In genomic region chr13:113014752-113015745, GRCh38 we compare ENCODE assay signal across 29 cellular contexts. TPM values are rescaled to one million over a fixed set of nuclear protein-coding genes. Genes with fewer than 3 reads are reported as not detected.
"Had no signal": no experiment of that assay in that cellular context is flagged by ENCODE, and none has a peak within 500 bp of the region (broad histone marks: within the 10 kb centered on the region; RNA-seq: fewer than 3 reads in every experiment).

No MANE protein-coding gene starts in this region.

- H3K27me3 Mint-ChIP-seq: activated naive CD8-positive, alpha-beta T cell treated with anti-CD3 and anti-CD28 coated beads, Interleukin-2, amount 10 ng/mL, durations not matched to agents 7 days and 5 days had no signal

- ATAC-seq: activated CD4-positive, CD25-positive, alpha-beta regulatory T cell treated with anti-CD3 and anti-CD28 coated beads, Interleukin-2, amount 50 U/mL, for 24 hours; left ventricle myocardium superior; stimulated activated naive B cell treated with anti-CD40 and anti-IgM and Interleukin-4, amounts not matched to agents 10 μg/mL and 1 μg/mL and 100 μg/mL, for 72 hours had no signal

- H3K9me3 Mint-ChIP-seq: stimulated activated naive B cell treated with anti-CD40 and anti-IgM and Interleukin-4, amounts not matched to agents 10 μg/mL and 1 μg/mL and 100 μg/mL, for 72 hours had no signal

- H3K9me3 ChIP-seq: heart left ventricle, pancreas, right atrium auricular region, thoracic aorta had no signal

- DNase-seq: activated CD4-positive, alpha-beta T cell treated with anti-CD3 and anti-CD28 coated beads for 48 hours; activated CD4-positive, alpha-beta T cell treated with anti-CD3 and anti-CD28 coated beads, Interleukin-2, amount 50 U/mL, for 48 hours; activated CD8-positive, alpha-beta memory T cell treated with anti-CD3 and anti-CD28 coated beads for 24 hours; activated effector memory CD4-positive, alpha-beta T cell treated with anti-CD3 and anti-CD28 coated beads, Interleukin-2, amount 50 U/mL, for 16 hours; activated naive CD4-positive, alpha-beta T cell treated with anti-CD3 and anti-CD28 coated beads for 36 hours; activated naive CD8-positive, alpha-beta T cell treated with anti-CD3 and anti-CD28 coated beads, Interleukin-2, amount 10 ng/mL, durations not matched to agents 7 days and 5 days; activated T-cell treated with anti-CD3 and anti-CD28 coated beads, Interleukin-2, amount 50 U/mL, for 1 hour; brain microvascular endothelial cell; cortex of kidney; left ventricle myocardium superior; stimulated activated CD4-positive, alpha-beta T cell treated with anti-CD3 and anti-CD28 coated beads, Interleukin-15, amount 100 ng/mL, for 24 hours; stimulated activated CD4-positive, alpha-beta T cell treated with anti-CD3 and anti-CD28 coated beads, Interleukin-2, amount 100 ng/mL, for 24 hours; stimulated activated naive B cell treated with anti-CD40 and anti-IgM and Interleukin-4, amounts not matched to agents 10 μg/mL and 1 μg/mL and 100 μg/mL, for 72 hours; SW 1271; T-helper 9 cell; trophoblast cell; WERI-Rb-1 had no signal

- H3K4me1 ChIP-seq: foreskin keratinocyte had no signal

- H3K27ac ChIP-seq: brain microvascular endothelial cell, foreskin keratinocyte, heart left ventricle, right atrium auricular region, thoracic aorta, WERI-Rb-1 had no signal

- H3K27me3 ChIP-seq: brain microvascular endothelial cell, heart left ventricle, pancreas, right atrium auricular region had no signal

- H3K27ac Mint-ChIP-seq: activated naive CD4-positive, alpha-beta T cell treated with anti-CD3 and anti-CD28 coated beads for 36 hours; activated naive CD8-positive, alpha-beta T cell treated with anti-CD3 and anti-CD28 coated beads, Interleukin-2, amount 10 ng/mL, durations not matched to agents 7 days and 5 days; activated T-helper 1 cell treated with anti-CD3 and anti-CD28 coated beads, Interleukin-12 subunit alpha, Interleukin-12 subunit beta, Interleukin-2, Interleukin-4 antibody, amounts not matched to agents 30 ng/mL and 10 ng/mL and 1 ng/mL, durations not matched to agents 14 hours and 24 hours and 36 hours; stimulated activated naive B cell treated with anti-CD40 and anti-IgM and Interleukin-4, amounts not matched to agents 10 μg/mL and 1 μg/mL and 100 μg/mL, for 72 hours; T-helper 1 cell treated with Interleukin-12 subunit alpha and Interleukin-12 subunit beta and Interleukin-4 antibody, amounts not matched to agents 30 μg/mL and 1 μg/mL, for 36 hours had no signal

- H3K4me3 Mint-ChIP-seq: activated naive CD4-positive, alpha-beta T cell treated with anti-CD3 and anti-CD28 coated beads for 36 hours; activated naive CD8-positive, alpha-beta T cell treated with anti-CD3 and anti-CD28 coated beads, Interleukin-2, amount 10 ng/mL, durations not matched to agents 7 days and 5 days; activated T-helper 1 cell treated with anti-CD3 and anti-CD28 coated beads, Interleukin-12 subunit alpha, Interleukin-12 subunit beta, Interleukin-2, Interleukin-4 antibody, amounts not matched to agents 30 ng/mL and 10 ng/mL and 1 ng/mL, durations not matched to agents 14 hours and 24 hours and 36 hours; stimulated activated naive B cell treated with anti-CD40 and anti-IgM and Interleukin-4, amounts not matched to agents 10 μg/mL and 1 μg/mL and 100 μg/mL, for 72 hours; T-helper 1 cell treated with Interleukin-12 subunit alpha and Interleukin-12 subunit beta and Interleukin-4 antibody, amounts not matched to agents 30 μg/mL and 1 μg/mL, for 36 hours had no signal

- H3K36me3 ChIP-seq: brain microvascular endothelial cell, right atrium auricular region, thoracic aorta had no signal

- H3K4me3 ChIP-seq: heart left ventricle, pancreas, right atrium auricular region, thoracic aorta had no signal

- FAIRE-seq: astrocyte, endothelial cell of umbilical vein, pancreas, TTC549, urothelium cell line had no signal

RNA-seq across cellular contexts. Expression of gene MCF2L, which starts 46.0 kb away (rescaled TPM):
- total RNA-seq: activated T-helper 1 cell treated with anti-CD3 and anti-CD28 coated beads, Interleukin-12 subunit alpha, Interleukin-12 subunit beta, Interleukin-2, Interleukin-4 antibody, amounts not matched to agents 30 ng/mL and 10 ng/mL and 1 ng/mL, durations not matched to agents 14 hours and 24 hours and 36 hours; foreskin keratinocyte had no signal
